ENCODE assay signal across 22 cellular contexts in genomic region chr11:60305906-60306619, GRCh38. TPM values are rescaled to one million over a fixed set of nuclear protein-coding genes. Genes with fewer than 3 reads are reported as not detected.
A peak's percentile ranks its signal among the peaks of the same experiment; 100 is the strongest.
DNase-seq lines count a peak whose midpoint lies in the region; ATAC-seq and TF ChIP-seq lines count a peak whose summit lies in the region.
"Had no signal": no experiment of that assay in that cellular context is flagged by ENCODE, and none has a peak within 500 bp of the region (broad histone marks: within the 10 kb centered on the region; RNA-seq: fewer than 3 reads in every experiment).

No MANE protein-coding gene starts in this region.

- H3K36me3 ChIP-seq in brain microvascular endothelial cell (replicated peaks) (no peaks in the 10 kb centered on the region), body of pancreas (replicated peaks in 1 of 2; ENCODE audit: insufficient read depth in 1 of 2, low read depth in 2 of 2) (no peaks in the 10 kb centered on the region)
- H3K36me3 ChIP-seq: upper lobe of left lung had no signal

- DNase-seq in ACHN (peak; percentile 76), HT1080 (ENCODE audit: low read depth) (peak; percentile 78), brain microvascular endothelial cell (peak; percentile 41), kidney tubule cell (ENCODE audit: low spot score) (peak; percentile 85), body of pancreas (no peak), NCI-H1105 (lab: John Stamatoyannopoulos, UW) (no peak), GM13976 (ENCODE audit: low spot score) (no peak)
- DNase-seq: activated CD4-positive, alpha-beta T cell treated with anti-CD3 and anti-CD28 coated beads, Interleukin-2, amount 50 U/mL, for 48 hours; activated naive CD8-positive, alpha-beta T cell treated with anti-CD3 and anti-CD28 coated beads, Interleukin-2, amount 10 ng/mL, durations not matched to agents 7 days and 5 days; activated T-cell treated with anti-CD3 and anti-CD28 coated beads, Interleukin-2, amount 50 U/mL, for 48 hours; CD8-positive, alpha-beta memory T cell; central memory CD4-positive, alpha-beta T cell; glutamatergic neuron; NCI-H146; upper lobe of left lung had no signal

- WGBS in body of pancreas, 2 donors: 56 to 59% methylated on average over 3 of the region's 3 CpGs

- H3K27me3 ChIP-seq in brain microvascular endothelial cell (replicated peaks): no peaks in the 10 kb centered on the region
- H3K27me3 ChIP-seq in body of pancreas: no peaks in the 10 kb centered on the region
- H3K27me3 ChIP-seq: upper lobe of left lung had no signal

- TF ChIP-seq CTCF in brain microvascular endothelial cell (IDR thresholded peaks at IDR 0.05; ENCODE audit: low read depth, low read length, missing control alignments): no peak
- TF ChIP-seq CTCF in body of pancreas (IDR thresholded peaks at IDR 0.05): no peak
- no peak for TF ChIP-seq CTCF in GM13976 (IDR thresholded peaks at IDR 0.05; ENCODE audit: borderline replicate concordance, control extremely low read depth, extremely low read depth, insufficient read depth, missing control alignments)

- no peaks in the 10 kb centered on the region for H3K9me3 ChIP-seq in body of pancreas
- H3K9me3 ChIP-seq: upper lobe of left lung had no signal

- TF ChIP-seq POLR2A in body of pancreas (IDR thresholded peaks at IDR 0.05): no peak

- no peaks in the 10 kb centered on the region for H3K4me1 ChIP-seq in body of pancreas
- H3K4me1 ChIP-seq: upper lobe of left lung had no signal

- H3K27ac ChIP-seq in brain microvascular endothelial cell: peak overlapping the region; percentile 29
- H3K27ac ChIP-seq in body of pancreas: no peak overlapping the region
- H3K27ac ChIP-seq: HL-60, KMS-11, upper lobe of left lung had no signal

- in situ Hi-C loops in ACHN (cut with HindIII; ENCODE audit: low pct_ligation_motif_present, low pct_unique_long_range_greater_than_20kb, low sequenced_read_pairs): no loop called here
- in situ Hi-C loops in brain microvascular endothelial cell (cut with HindIII; ENCODE audit: low pct_ligation_motif_present, low sequenced_read_pairs): no loop called here
- in situ Hi-C loops in GM13976 (cut with MboI; ENCODE audit: low sequenced_read_pairs, unreplicated experiment): no loop called here

- ATAC-seq in body of pancreas (no peak), GM19351 (IDR thresholded peaks at IDR 0.05; ENCODE audit: unreplicated experiment) (no peak)
- ATAC-seq: GM12878 had no signal

- intact Hi-C loops in body of pancreas (cut with DNase I): no loop called here

- H3K4me3 ChIP-seq in brain microvascular endothelial cell (ENCODE audit: low read depth, low read length) (no peak overlapping the region), body of pancreas (no peak overlapping the region)
- H3K4me3 ChIP-seq: GM12878, upper lobe of left lung had no signal

RNA-seq across cellular contexts. Expression of gene MS4A6E, which starts 21.0 kb away (rescaled TPM):
- not detected in 2 replicates for total RNA-seq in HT1080 (2014; rRNA removed; shearing (Covaris generic))
- not detected in 2 replicates for polyA plus RNA-seq in HT1080 (2015; cell fraction: cytosol; rRNA removed)
- polyA plus RNA-seq in HT1080 (2015; cell fraction: nucleus; rRNA removed): not detected in 2 replicates
- total RNA-seq in body of pancreas: not detected
- total RNA-seq: activated naive CD8-positive, alpha-beta T cell treated with anti-CD3 and anti-CD28 coated beads, Interleukin-2, amount 10 ng/mL, durations not matched to agents 7 days and 5 days; CD8-positive, alpha-beta memory T cell; G401; GM12878; osteoblast; skeletal muscle tissue had no signal
- polyA plus RNA-seq: CD8-positive, alpha-beta memory T cell had no signal

RNA-seq across cellular contexts. Expression of gene MS4A4A, which starts 25.6 kb away (rescaled TPM):
- total RNA-seq in HT1080 (2014; rRNA removed; shearing (Covaris generic)): not detected in 2 replicates
- polyA plus RNA-seq in HT1080 (2015; cell fraction: cytosol; rRNA removed): not detected in 2 replicates
- polyA plus RNA-seq in HT1080 (2015; cell fraction: nucleus; rRNA removed): not detected in 2 replicates
- total RNA-seq in body of pancreas: 10 to 100 TPM in 1 of 2 donors, 1 to 10 TPM in 1; 1.3 to 16.3 TPM
- total RNA-seq: G401 had no signal
- polyA plus RNA-seq: CD8-positive, alpha-beta memory T cell had no signal

Comparison
In these comparisons a context has a peak if more than half of its experiments do, and no peak if none do; other contexts are left out.
1. DNase-seq: peak in ACHN (single experiment), HT1080 (single experiment), brain microvascular endothelial cell (single experiment) and kidney tubule cell (single experiment); none in body of pancreas (0 of 4), NCI-H1105 (single experiment) and GM13976 (single experiment).